In the genomic region with DNA sequence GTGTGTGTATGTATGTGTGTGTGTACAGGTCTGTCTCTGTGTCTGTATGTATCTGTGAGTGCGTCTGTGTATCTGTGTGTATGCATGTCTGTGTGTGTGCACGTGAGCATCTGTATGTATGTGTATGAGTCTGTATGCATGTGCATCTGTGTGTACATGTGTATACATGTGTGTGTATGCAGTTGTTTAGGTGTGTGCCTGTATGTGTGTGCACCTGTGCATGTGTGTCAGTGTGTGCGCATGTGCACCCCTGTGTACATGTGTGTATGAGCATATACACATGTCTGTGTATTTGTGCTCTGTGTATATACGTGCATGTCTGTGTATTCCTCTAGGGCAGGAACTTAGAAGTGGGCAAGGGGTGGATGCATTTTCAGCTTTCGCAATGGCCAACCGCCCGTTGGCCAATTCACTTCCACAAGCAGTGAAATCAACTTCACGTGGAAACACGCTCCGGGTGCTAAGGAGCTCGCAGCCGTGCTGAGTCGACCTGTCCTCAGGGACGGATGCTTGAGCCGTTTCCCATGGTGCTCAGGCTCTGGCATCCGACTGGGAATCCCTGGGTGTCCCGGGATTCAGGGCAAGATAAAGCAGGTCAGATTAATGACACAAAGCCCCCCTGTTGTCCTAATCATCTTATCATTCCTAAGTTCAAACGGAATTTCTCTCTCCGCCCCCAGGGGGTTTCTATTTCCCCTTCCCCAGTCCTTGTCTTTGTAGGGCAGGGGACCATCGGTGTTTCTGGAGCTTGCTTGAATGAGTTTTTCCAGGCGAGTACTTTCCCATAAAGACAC, we compare ENCODE assay signal across 18 cellular contexts.
"Had no signal": no experiment of that assay in that cellular context is flagged by ENCODE, and none has a peak within 500 bp of the region (broad histone marks: within the 10 kb centered on the region; RNA-seq: fewer than 3 reads in every experiment).

No MANE protein-coding gene starts in this region.

- H3K27ac ChIP-seq: ascending aorta, cardiac muscle cell, gastrocnemius medialis, prostate gland, suprapubic skin, VCaP had no signal

- H3K9me3 ChIP-seq: ascending aorta, gastrocnemius medialis, prostate gland, suprapubic skin had no signal

- DNase-seq: activated CD4-positive, alpha-beta T cell treated with anti-CD3 and anti-CD28 coated beads for 4 hours; activated CD8-positive, alpha-beta memory T cell treated with anti-CD3 and anti-CD28 coated beads, Interleukin-2, amount 50 U/mL, for 48 hours; activated CD8-positive, alpha-beta T cell treated with anti-CD3 and anti-CD28 coated beads, Interleukin-2, amount 10 ng/mL, durations not matched to agents 7 days and 5 days; activated naive CD4-positive, alpha-beta T cell treated with Interleukin-2 at 50 U/mL for 16 hours; activated naive CD8-positive, alpha-beta T cell treated with anti-CD3 and anti-CD28 coated beads, Interleukin-2, amount 50 U/mL, for 24 hours; effector CD4-positive, alpha-beta T cell; gastrocnemius medialis; kidney; left ventricle myocardium superior; mesenchymal stem cell; occipital lobe; stimulated activated naive CD4-positive, alpha-beta T cell treated with Interleukin-2 at 50 U/mL for 16 hours had no signal

- H3K27me3 ChIP-seq: ascending aorta, gastrocnemius medialis had no signal

- H3K36me3 ChIP-seq: ascending aorta, cardiac muscle cell, gastrocnemius medialis, prostate gland, suprapubic skin had no signal

- ATAC-seq: activated CD8-positive, alpha-beta T cell treated with anti-CD3 and anti-CD28 coated beads, Interleukin-2, amount 10 ng/mL, durations not matched to agents 7 days and 5 days; activated naive CD8-positive, alpha-beta T cell treated with anti-CD3 and anti-CD28 coated beads, Interleukin-2, amount 50 U/mL, for 24 hours; gastrocnemius medialis; left ventricle myocardium superior; sciatic nerve had no signal

- H3K4me3 ChIP-seq: ascending aorta, cardiac muscle cell, gastrocnemius medialis, prostate gland, suprapubic skin had no signal

- H3K4me1 ChIP-seq: ascending aorta, gastrocnemius medialis, prostate gland had no signal
